Comparison of ENCODE assay signal across 8 cellular contexts in genomic region chr10:94279835-94280709, GRCh38.
DNase-seq lines count a peak whose midpoint lies in the region; ATAC-seq and TF ChIP-seq lines count a peak whose summit lies in the region.

No MANE protein-coding gene starts in this region.

- peak; percentile 50 for TF ChIP-seq RAD21 in IMR-90 (IDR thresholded peaks at IDR 0.05; ENCODE audit: low read length)

- H3K56ac ChIP-seq in IMR-90 (ENCODE audit: extremely low read depth, insufficient read depth, low read length): no peak overlapping the region

- POLR2A ChIA-PET in IMR-90 (lab: Charles Lee; ENCODE audit: unreplicated experiment): no interaction called here

- ATAC-seq in GM19395 (IDR thresholded peaks at IDR 0.05; ENCODE audit: unreplicated experiment) (peak; percentile 90), IMR-90 (ENCODE audit: low read depth) (peak; percentile 48; the same call in 1 of the 2 replicates), GM21825 (IDR thresholded peaks at IDR 0.05; ENCODE audit: unreplicated experiment) (no peak)

- no peak overlapping the region for H3K9ac ChIP-seq in IMR-90 (ENCODE audit: low read depth, low read length)
- no peak overlapping the region for H3K9ac ChIP-seq in SU-DHL-6 (ENCODE audit: low read length)

- H2AK5ac ChIP-seq in IMR-90 (ENCODE audit: low read depth, low read length): no peak overlapping the region

- H3K36me3 ChIP-seq in IMR-90 (ENCODE audit: control insufficient read depth, insufficient read depth, low read length) (no peaks in the 10 kb centered on the region), SU-DHL-6 (ENCODE audit: low read length) (no peaks in the 10 kb centered on the region)

- H2AFZ ChIP-seq in IMR-90 (replicated peaks; ENCODE audit: low read length, poor library complexity) (no peak overlapping the region), SU-DHL-6 (ENCODE audit: low read depth, low read length, severe bottlenecking) (no peak overlapping the region)

- H2BK120ac ChIP-seq in IMR-90 (ENCODE audit: low read depth, low read length): no peak overlapping the region

- TF ChIP-seq CTCF in IMR-90 (conservative IDR thresholded peaks at IDR 0.05; ENCODE audit: low read depth, low read length): peak; percentile 59
- TF ChIP-seq CTCF in SU-DHL-6 (IDR thresholded peaks at IDR 0.05; ENCODE audit: insufficient read depth, low read length, poor library complexity, severe bottlenecking): peak; percentile 75

- H3K4ac ChIP-seq in IMR-90 (ENCODE audit: low read depth, low read length): no peak overlapping the region

- no peak overlapping the region for H3K14ac ChIP-seq in IMR-90 (replicated peaks; ENCODE audit: low read depth, low read length)

- no peak overlapping the region for H3K4me2 ChIP-seq in IMR-90 (ENCODE audit: low read depth, low read length)
- no peak overlapping the region for H3K4me2 ChIP-seq in SU-DHL-6 (ENCODE audit: low read depth, low read length, poor library complexity, severe bottlenecking)

- intact Hi-C loops in IMR-90 (cut with micrococcal nuclease): no loop called here

- no peak overlapping the region for H2BK20ac ChIP-seq in IMR-90 (ENCODE audit: low read depth, low read length)

- no peak overlapping the region for H3K23ac ChIP-seq in IMR-90 (ENCODE audit: low read depth, low read length)

- H3K79me1 ChIP-seq in IMR-90 (ENCODE audit: low read depth in 1 of 2, low read length in 2 of 2): no peaks in the 10 kb centered on the region

- H3K9me1 ChIP-seq in IMR-90 (ENCODE audit: insufficient read depth, low read length): no peaks in the 10 kb centered on the region

- H3K4me3 ChIP-seq in IMR-90 (ENCODE audit: insufficient read depth, low read depth, low read length): no peak overlapping the region
- no peak overlapping the region for H3K4me3 ChIP-seq in SU-DHL-6 (ENCODE audit: insufficient read depth, low read length, poor library complexity, severe bottlenecking)

- H3K27ac ChIP-seq in IMR-90 (ENCODE audit: insufficient read depth, low read length) (no peak overlapping the region), SU-DHL-6 (ENCODE audit: low read depth, low read length) (no peak overlapping the region)

- H2AK9ac ChIP-seq in IMR-90 (replicated peaks; ENCODE audit: low read depth, low read length, poor library complexity): no peak overlapping the region

- no peak overlapping the region for H2BK15ac ChIP-seq in IMR-90 (ENCODE audit: low read depth, low read length)

- no peak overlapping the region for H3K18ac ChIP-seq in IMR-90 (ENCODE audit: low read depth, low read length)

- no peak overlapping the region for H4K5ac ChIP-seq in IMR-90 (ENCODE audit: low read depth, low read length)

- H4K91ac ChIP-seq in IMR-90 (ENCODE audit: insufficient read depth, low read depth, low read length): no peak overlapping the region

- dilution Hi-C loops in IMR-90 (cut with HindIII; ENCODE audit: low sequenced_read_pairs, unreplicated experiment): no loop called here

- no peak overlapping the region for H2BK5ac ChIP-seq in IMR-90 (ENCODE audit: low read depth, low read length, poor library complexity, severe bottlenecking)

- no peaks in the 10 kb centered on the region for H3K9me2 ChIP-seq in SU-DHL-6 (replicated peaks; ENCODE audit: insufficient read depth, low read length)

- DNase-seq in CMK (ENCODE audit: low read depth) (peak; percentile 33), IMR-90 (peak; percentile 29), hepatic stellate cell (ENCODE audit: low spot score) (peak; percentile 20)
- peak; percentile 14 for DNase-seq in activated naive CD8-positive, alpha-beta T cell treated with anti-CD3 and anti-CD28 coated beads, Interleukin-2, amount 50 U/mL, for 16 hours (ENCODE audit: low read depth, low spot score)
- peak; percentile 15 to 55 (median 42) for DNase-seq in stimulated activated CD4-positive, alpha-beta T cell treated with anti-CD3 and anti-CD28 coated beads, Interleukin-12 subunit alpha, Interleukin-12 subunit beta, amount 100 ng/mL, for 48 hours (ENCODE audit: low read depth in 2 of 3, low spot score in 1 of 3)

- CTCF ChIA-PET in IMR-90 (lab: Yijun Ruan, JAX): no interaction called here

- BruUV-seq in IMR-90 (replicated peaks; lab: Mats Ljungman, UMichigan): no TSS peak

- no peak overlapping the region for H4K8ac ChIP-seq in IMR-90 (ENCODE audit: low read depth in 2 of 2, low read length in 2 of 2)

- H3F3A ChIP-seq in SU-DHL-6 (ENCODE audit: insufficient read depth): no peaks in the 10 kb centered on the region

- H3K4me1 ChIP-seq in IMR-90 (ENCODE audit: control insufficient read depth, insufficient read depth, low read length): no peaks in the 10 kb centered on the region

- TF ChIP-seq POLR2A in IMR-90 (IDR thresholded peaks at IDR 0.05; ENCODE audit: low read depth, low read length): no peak

- H4K20me1 ChIP-seq in IMR-90 (ENCODE audit: insufficient read depth, low read length) (no peaks in the 10 kb centered on the region), SU-DHL-6 (ENCODE audit: low read depth, low read length) (no peaks in the 10 kb centered on the region)

- WGBS in IMR-90 (ENCODE audit: extremely low coverage in 2 of 2, insufficient read length in 1 of 2), 2 experiments: 29% methylated on average over 3 of the region's 14 CpGs; no CpG with 5 or more reads in 1 of the 2 experiments

- H3K27me3 ChIP-seq in IMR-90 (ENCODE audit: control insufficient read depth, insufficient read depth, low read length) (no peaks in the 10 kb centered on the region), SU-DHL-6 (ENCODE audit: low read length) (no peaks in the 10 kb centered on the region)

- H3K9me3 ChIP-seq in IMR-90 (ENCODE audit: control insufficient read depth, insufficient read depth, low read length) (no peaks in the 10 kb centered on the region), SU-DHL-6 (ENCODE audit: insufficient read depth, low read length) (no peaks in the 10 kb centered on the region)

- no peaks in the 10 kb centered on the region for H3K79me2 ChIP-seq in SU-DHL-6 (ENCODE audit: insufficient read depth, low read length)

- in situ Hi-C loops in IMR-90 (cut with MboI; ENCODE audit: low sequenced_read_pairs): no loop called here

TF ChIP-seq in IMR-90, 13 proteins besides CTCF, POLR2A, EP300 and RAD21:
- TF ChIP-seq BHLHE40 (IDR thresholded peaks at IDR 0.05; ENCODE audit: low read depth, low read length) (no peak), SMC3 (IDR thresholded peaks at IDR 0.05; ENCODE audit: low read depth, low read length) (peak; percentile 56), CEBPB (IDR thresholded peaks at IDR 0.05; ENCODE audit: low read depth, low read length) (peak; percentile 34; the same call in 1 of the 2 replicates)
